In genomic region chr17:61467416-61468262, GRCh38 we compare ENCODE assay signal across 8 cellular contexts. TPM values are rescaled to one million over a fixed set of nuclear protein-coding genes. Genes with fewer than 3 reads are reported as not detected.
DNase-seq lines count a peak whose midpoint lies in the region; ATAC-seq and TF ChIP-seq lines count a peak whose summit lies in the region.

No MANE protein-coding gene starts in this region.

- no peak for ATAC-seq in activated CD8-positive, alpha-beta T cell treated with anti-CD3 and anti-CD28 coated beads, Interleukin-2, amount 10 ng/mL, durations not matched to agents 7 days and 5 days
- ATAC-seq in activated CD8-positive, alpha-beta T cell treated with anti-CD3 and anti-CD28 coated beads for 36 hours = no peak

- DNase-seq in NCI-H446 (lab: John Stamatoyannopoulos, UW) (peak; percentile 11 to 16), NCI-H446 treated with DMSO at 0.1 percent for 48 hours (lab: John Stamatoyannopoulos, UW) (no peak), Peyer's patch (peak in 2 of 3 donors; percentile 30 to 45), fibroblast of villous mesenchyme (ENCODE audit: low read depth) (peak; percentile 56), smooth muscle cell (lab: John Stamatoyannopoulos, UW; ENCODE audit: unreplicated experiment) (no peak), DMS79 (lab: John Stamatoyannopoulos, UW) (no peak)
- DNase-seq in activated CD8-positive, alpha-beta T cell treated with anti-CD3 and anti-CD28 coated beads, Interleukin-2, amount 10 ng/mL, durations not matched to agents 7 days and 5 days = no peak
- no peak for DNase-seq in activated CD8-positive, alpha-beta T cell treated with anti-CD3 and anti-CD28 coated beads for 36 hours

- TF ChIP-seq CTCF in Peyer's patch (IDR thresholded peaks at IDR 0.05) (no peak), fibroblast of villous mesenchyme (IDR thresholded peaks at IDR 0.05; ENCODE audit: insufficient read depth, low read depth, low read length) (no peak), smooth muscle cell (IDR thresholded peaks at IDR 0.05; ENCODE audit: borderline replicate concordance, insufficient read depth, poor library complexity, severe bottlenecking) (no peak)
- TF ChIP-seq CTCF in activated CD8-positive, alpha-beta T cell treated with anti-CD3 and anti-CD28 coated beads for 36 hours (IDR thresholded peaks at IDR 0.05) = no peak

- H3K36me3 ChIP-seq in Peyer's patch = no peaks in the 10 kb centered on the region
- H3K36me3 ChIP-seq in smooth muscle cell (ENCODE audit: low read depth) = no peaks in the 10 kb centered on the region

- peak overlapping the region; percentile 32 for H3K4me2 ChIP-seq in smooth muscle cell

- intact Hi-C loops in activated CD8-positive, alpha-beta T cell treated with anti-CD3 and anti-CD28 coated beads for 36 hours (cut with micrococcal nuclease) = no loop called here

- no peak overlapping the region for H3K27ac Mint-ChIP-seq in activated CD8-positive, alpha-beta T cell treated with anti-CD3 and anti-CD28 coated beads, Interleukin-2, amount 10 ng/mL, durations not matched to agents 7 days and 5 days
- H3K27ac Mint-ChIP-seq in activated CD8-positive, alpha-beta T cell treated with anti-CD3 and anti-CD28 coated beads for 36 hours = no peak overlapping the region

- WGBS in smooth muscle cell (ENCODE audit: low lambda C conversion rate) = 53% methylated on average over 15 of the region's 15 CpGs

- peaks cover 27% of the 10 kb centered on the region for H3K79me2 ChIP-seq in smooth muscle cell (ENCODE audit: low read depth)

- no peak for TF ChIP-seq POLR2A in Peyer's patch (IDR thresholded peaks at IDR 0.05)

- peaks cover 8% of the 10 kb centered on the region for H3F3A ChIP-seq in smooth muscle cell (ENCODE audit: low read depth)

- CTCF ChIA-PET in activated CD8-positive, alpha-beta T cell treated with anti-CD3 and anti-CD28 coated beads, Interleukin-2, amount 10 ng/mL, durations not matched to agents 7 days and 5 days (lab: Charles Lee) = interaction anchor here (0.7 to 1.0 kb wide), 2 partner anchors 13 to 28 kb away, joined by 3 to 4 read pairs; no protein-coding TSS in a partner anchor
- CTCF ChIA-PET in activated CD8-positive, alpha-beta T cell treated with anti-CD3 and anti-CD28 coated beads for 36 hours (lab: Charles Lee) = interaction anchor here (0.8 to 1.4 kb wide), 5 partner anchors 13 to 55 kb away, joined by 3 to 5 read pairs (median 3); no protein-coding TSS in a partner anchor

- POLR2A ChIA-PET in activated CD8-positive, alpha-beta T cell treated with anti-CD3 and anti-CD28 coated beads, Interleukin-2, amount 10 ng/mL, durations not matched to agents 7 days and 5 days (lab: Charles Lee) = no interaction called here
- POLR2A ChIA-PET in activated CD8-positive, alpha-beta T cell treated with anti-CD3 and anti-CD28 coated beads for 36 hours (lab: Charles Lee) = interaction anchor here (0.6 to 1.5 kb wide), 3 partner anchors 9 to 76 kb away, joined by 3 to 4 read pairs (median 3); no protein-coding TSS in a partner anchor

- no peaks in the 10 kb centered on the region for H3K9me3 Mint-ChIP-seq in activated CD8-positive, alpha-beta T cell treated with anti-CD3 and anti-CD28 coated beads, Interleukin-2, amount 10 ng/mL, durations not matched to agents 7 days and 5 days (ENCODE audit: insufficient read depth)
- H3K9me3 Mint-ChIP-seq in activated CD8-positive, alpha-beta T cell treated with anti-CD3 and anti-CD28 coated beads for 36 hours = no peaks in the 10 kb centered on the region

- no peak overlapping the region for H3K9ac ChIP-seq in smooth muscle cell (ENCODE audit: low read depth)

- peaks cover 0 to 4% of the 10 kb centered on the region in 2 donors for H3K27me3 ChIP-seq in Peyer's patch
- no peaks in the 10 kb centered on the region for H3K27me3 ChIP-seq in smooth muscle cell (ENCODE audit: low read depth)

- H3K4me3 Mint-ChIP-seq in activated CD8-positive, alpha-beta T cell treated with anti-CD3 and anti-CD28 coated beads, Interleukin-2, amount 10 ng/mL, durations not matched to agents 7 days and 5 days = no peak overlapping the region
- no peak overlapping the region for H3K4me3 Mint-ChIP-seq in activated CD8-positive, alpha-beta T cell treated with anti-CD3 and anti-CD28 coated beads for 36 hours

- H3K27me3 Mint-ChIP-seq in activated CD8-positive, alpha-beta T cell treated with anti-CD3 and anti-CD28 coated beads, Interleukin-2, amount 10 ng/mL, durations not matched to agents 7 days and 5 days (ENCODE audit: low read depth) = peaks cover 11% of the 10 kb centered on the region
- peaks cover 18% of the 10 kb centered on the region for H3K27me3 Mint-ChIP-seq in activated CD8-positive, alpha-beta T cell treated with anti-CD3 and anti-CD28 coated beads for 36 hours

- H3K36me3 Mint-ChIP-seq in activated CD8-positive, alpha-beta T cell treated with anti-CD3 and anti-CD28 coated beads, Interleukin-2, amount 10 ng/mL, durations not matched to agents 7 days and 5 days (ENCODE audit: low read depth) = no peaks in the 10 kb centered on the region
- no peaks in the 10 kb centered on the region for H3K36me3 Mint-ChIP-seq in activated CD8-positive, alpha-beta T cell treated with anti-CD3 and anti-CD28 coated beads for 36 hours (ENCODE audit: low read depth)

- H3K4me3 ChIP-seq in Peyer's patch = no peak overlapping the region
- H3K4me3 ChIP-seq in fibroblast of villous mesenchyme (ENCODE audit: low read depth, low read length) = no peak overlapping the region
- no peak overlapping the region for H3K4me3 ChIP-seq in smooth muscle cell

- H3K4me1 Mint-ChIP-seq in activated CD8-positive, alpha-beta T cell treated with anti-CD3 and anti-CD28 coated beads, Interleukin-2, amount 10 ng/mL, durations not matched to agents 7 days and 5 days (ENCODE audit: low read depth) = peaks cover 2% of the 10 kb centered on the region
- peaks cover 1% of the 10 kb centered on the region for H3K4me1 Mint-ChIP-seq in activated CD8-positive, alpha-beta T cell treated with anti-CD3 and anti-CD28 coated beads for 36 hours (ENCODE audit: low read depth)

- H2AFZ ChIP-seq in smooth muscle cell (ENCODE audit: low read depth) = no peak overlapping the region

- no peaks in the 10 kb centered on the region for H3K9me3 ChIP-seq in Peyer's patch
- H3K9me3 ChIP-seq in smooth muscle cell (replicated peaks; ENCODE audit: low read depth) = no peaks in the 10 kb centered on the region

- H3K4me1 ChIP-seq in Peyer's patch = no peaks in the 10 kb centered on the region
- H3K4me1 ChIP-seq in smooth muscle cell (ENCODE audit: low read depth) = peaks cover 14% of the 10 kb centered on the region

- no peaks in the 10 kb centered on the region for H4K20me1 ChIP-seq in smooth muscle cell (ENCODE audit: low read depth)

- no peak overlapping the region for H3K27ac ChIP-seq in Peyer's patch
- peak overlapping the region; percentile 2 for H3K27ac ChIP-seq in smooth muscle cell (ENCODE audit: low read depth)

RNA-seq across cellular contexts. Expression of gene TBX4, which starts 15.4 kb away (rescaled TPM):
- total RNA-seq in Peyer's patch (not detected), fibroblast of villous mesenchyme (not detected in 2 replicates), smooth muscle cell (14.1 and 15.4 TPM in 2 replicates)
- polyA plus RNA-seq in smooth muscle cell = 14.6 and 22.7 TPM in 2 replicates
- not detected for total RNA-seq in activated CD8-positive, alpha-beta T cell treated with anti-CD3 and anti-CD28 coated beads, Interleukin-2, amount 10 ng/mL, durations not matched to agents 7 days and 5 days
- not detected for total RNA-seq in activated CD8-positive, alpha-beta T cell treated with anti-CD3 and anti-CD28 coated beads for 36 hours

Comparison
In these comparisons a context has a peak if more than half of its experiments do, and no peak if none do; other contexts are left out.
1. DNase-seq: peak in NCI-H446 (2 of 2), Peyer's patch (2 of 3) and fibroblast of villous mesenchyme (single experiment); none in NCI-H446 treated with DMSO at 0.1 percent for 48 hours (single experiment), smooth muscle cell (single experiment), DMS79 (single experiment), activated CD8-positive, alpha-beta T cell treated with anti-CD3 and anti-CD28 coated beads, Interleukin-2, amount 10 ng/mL, durations not matched to agents 7 days and 5 days (single experiment) and activated CD8-positive, alpha-beta T cell treated with anti-CD3 and anti-CD28 coated beads for 36 hours (single experiment).
2. RNA of gene TBX4, which starts 15.4 kb away (total RNA-seq): 14.1 to 15.4 TPM in smooth muscle cell; not detected in Peyer's patch, not detected in fibroblast of villous mesenchyme, not detected in activated CD8-positive, alpha-beta T cell treated with anti-CD3 and anti-CD28 coated beads, Interleukin-2, amount 10 ng/mL, durations not matched to agents 7 days and 5 days and not detected in activated CD8-positive, alpha-beta T cell treated with anti-CD3 and anti-CD28 coated beads for 36 hours; every median in the first group is over 10 times any median in the second.